Comparison of ENCODE assay signal across 23 cellular contexts in the genomic region with DNA sequence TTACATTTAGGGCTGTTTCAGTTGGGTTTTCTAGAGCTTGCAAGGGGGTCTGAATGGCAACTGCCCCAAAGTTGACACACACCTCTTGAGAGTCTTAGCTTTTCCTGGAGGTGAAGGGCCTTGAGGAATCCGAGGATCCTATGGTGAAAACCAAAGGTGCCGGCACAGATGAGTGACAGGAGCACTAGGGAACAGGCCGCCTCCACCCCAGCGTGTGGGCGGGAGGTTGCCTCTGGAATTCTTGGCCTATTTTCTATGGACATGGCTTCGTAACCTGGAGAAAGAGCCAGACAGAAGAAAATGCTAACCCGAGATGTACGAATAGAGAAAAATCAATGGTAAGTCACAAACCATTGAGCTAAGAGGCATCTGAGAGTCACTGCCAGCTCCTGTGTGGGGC.
A peak's percentile ranks its signal among the peaks of the same experiment; 100 is the strongest.
DNase-seq lines count a peak whose midpoint lies in the region; ATAC-seq and TF ChIP-seq lines count a peak whose summit lies in the region.
"Had no signal": no experiment of that assay in that cellular context is flagged by ENCODE, and none has a peak within 500 bp of the region (broad histone marks: within the 10 kb centered on the region; RNA-seq: fewer than 3 reads in every experiment).

No MANE protein-coding gene starts in this region.

- CTCF ChIA-PET in IMR-90 (lab: Yijun Ruan, JAX) = no interaction called here
- CTCF ChIA-PET in A673 (lab: Charles Lee) = no interaction called here

- H3K56ac ChIP-seq in IMR-90 (ENCODE audit: extremely low read depth, insufficient read depth, low read length) = no peak overlapping the region

- no peak overlapping the region for H3K9ac ChIP-seq in IMR-90 (ENCODE audit: low read depth, low read length)

- no peak overlapping the region for H3K18ac ChIP-seq in IMR-90 (ENCODE audit: low read depth, low read length)

- no peak overlapping the region for H2AK9ac ChIP-seq in IMR-90 (replicated peaks; ENCODE audit: low read depth, low read length, poor library complexity)

- no peak for ATAC-seq in IMR-90 (ENCODE audit: low read depth)
- ATAC-seq: CD8-positive, alpha-beta T cell; GM12878; HCT116; HepG2; Panc1 had no signal

- no peak overlapping the region for H3K4ac ChIP-seq in IMR-90 (ENCODE audit: low read depth, low read length)

- in situ Hi-C loops in IMR-90 (cut with MboI; ENCODE audit: low sequenced_read_pairs) = no loop called here
- in situ Hi-C loops in brain microvascular endothelial cell (cut with HindIII; ENCODE audit: low pct_ligation_motif_present, low sequenced_read_pairs) = no loop called here

- no peak for TF ChIP-seq RAD21 in IMR-90 (IDR thresholded peaks at IDR 0.05; ENCODE audit: low read length)

- H3K9me3 ChIP-seq in IMR-90 (ENCODE audit: control insufficient read depth, insufficient read depth, low read length) (no peaks in the 10 kb centered on the region), A673 (ENCODE audit: low read depth, low read length, poor library complexity, severe bottlenecking) (no peaks in the 10 kb centered on the region), vagina (no peaks in the 10 kb centered on the region)
- H3K9me3 ChIP-seq: Caco-2 had no signal

- H2BK5ac ChIP-seq in IMR-90 (ENCODE audit: low read depth, low read length, poor library complexity, severe bottlenecking) = no peak overlapping the region

- H3K27ac ChIP-seq in IMR-90 (ENCODE audit: insufficient read depth, low read length) (no peak overlapping the region), coronary artery (no peak overlapping the region), A673 (ENCODE audit: low read depth, low read length, poor library complexity, severe bottlenecking) (no peak overlapping the region), brain microvascular endothelial cell (no peak overlapping the region), vagina (no peak overlapping the region)
- H3K27ac ChIP-seq: C4-2B, RWPE1 had no signal

- H2BK15ac ChIP-seq in IMR-90 (ENCODE audit: low read depth, low read length) = no peak overlapping the region

- H3K4me2 ChIP-seq in IMR-90 (ENCODE audit: low read depth, low read length) = no peak overlapping the region

- H3K4me3 ChIP-seq in IMR-90 (ENCODE audit: insufficient read depth, low read depth, low read length) (no peak overlapping the region), coronary artery (no peak overlapping the region), A673 (ENCODE audit: low read depth, low read length, poor library complexity, severe bottlenecking) (no peak overlapping the region), brain microvascular endothelial cell (ENCODE audit: low read depth, low read length) (no peak overlapping the region), vagina (no peak overlapping the region)
- H3K4me3 ChIP-seq: GM12878 had no signal

- H4K20me1 ChIP-seq in IMR-90 (ENCODE audit: insufficient read depth, low read length) = no peaks in the 10 kb centered on the region

- POLR2A ChIA-PET in IMR-90 (lab: Charles Lee; ENCODE audit: unreplicated experiment) = no interaction called here
- POLR2A ChIA-PET in A673 (lab: Charles Lee; ENCODE audit: low non-redundant PET) = no interaction called here

- TF ChIP-seq CTCF in IMR-90 (conservative IDR thresholded peaks at IDR 0.05; ENCODE audit: low read depth, low read length) (no peak), coronary artery (IDR thresholded peaks at IDR 0.05) (no peak), A673 (conservative IDR thresholded peaks at IDR 0.05; ENCODE audit: low read depth, low read length) (no peak), brain microvascular endothelial cell (IDR thresholded peaks at IDR 0.05; ENCODE audit: low read depth, low read length, missing control alignments) (no peak), vagina (IDR thresholded peaks at IDR 0.05) (no peak)

- no TSS peak for BruUV-seq in IMR-90 (replicated peaks; lab: Mats Ljungman, UMichigan)
- BruUV-seq in A673 (replicated peaks; lab: Mats Ljungman, UMichigan) = no TSS peak

- no peak overlapping the region for H4K5ac ChIP-seq in IMR-90 (ENCODE audit: low read depth, low read length)

- H2AK5ac ChIP-seq in IMR-90 (ENCODE audit: low read depth, low read length) = no peak overlapping the region

- H3K23ac ChIP-seq in IMR-90 (ENCODE audit: low read depth, low read length) = no peak overlapping the region

- H3K79me1 ChIP-seq in IMR-90 (ENCODE audit: low read depth in 1 of 2, low read length in 2 of 2) = no peaks in the 10 kb centered on the region

- no peak overlapping the region; the same call in 1 of the 2 replicates for H2BK20ac ChIP-seq in IMR-90 (ENCODE audit: low read depth, low read length)

- no peaks in the 10 kb centered on the region for H3K36me3 ChIP-seq in IMR-90 (ENCODE audit: control insufficient read depth, insufficient read depth, low read length)
- H3K36me3 ChIP-seq in A673 (ENCODE audit: insufficient read depth, low read length, poor library complexity, severe bottlenecking) = no peaks in the 10 kb centered on the region
- H3K36me3 ChIP-seq in brain microvascular endothelial cell (replicated peaks) = no peaks in the 10 kb centered on the region
- no peaks in the 10 kb centered on the region for H3K36me3 ChIP-seq in vagina

- WGBS in IMR-90 (ENCODE audit: extremely low coverage in 2 of 2, insufficient read length in 1 of 2), 2 experiments = 94% methylated on average over 7 of the region's 8 CpGs; no CpG with 5 or more reads in 1 of the 2 experiments

- H4K91ac ChIP-seq in IMR-90 (ENCODE audit: insufficient read depth, low read depth, low read length) = no peak overlapping the region

- peak overlapping the region; percentile 61 for H2AFZ ChIP-seq in IMR-90 (replicated peaks; ENCODE audit: low read length, poor library complexity)

- H4K8ac ChIP-seq in IMR-90 (ENCODE audit: low read depth in 2 of 2, low read length in 2 of 2) = no peak overlapping the region

- DNase-seq in IMR-90 (no peak), coronary artery (ENCODE audit: low spot score) (peak; percentile 43), left kidney (ENCODE audit: low read depth, low spot score) (peak; percentile 74), A673 (ENCODE audit: low spot score) (no peak), brain microvascular endothelial cell (no peak), vagina (ENCODE audit: extremely low spot score in 2 of 2) (no peak)
- no peak for DNase-seq in activated naive CD4-positive, alpha-beta T cell treated with anti-CD3 and anti-CD28 coated beads, Interleukin-2, amount 50 U/mL, for 16 hours
- DNase-seq: Caco-2; CD8-positive, alpha-beta T cell; GDM1; KBM-7; NCI-H1048; NCI-H1417; NCI-H1694; NCI-H2227 treated with DMSO at 0.1 percent for 48 hours; NCI-H510A; SHP77 had no signal

- H3K9me1 ChIP-seq in IMR-90 (ENCODE audit: insufficient read depth, low read length) = peaks cover 11% of the 10 kb centered on the region

- TF ChIP-seq POLR2A in IMR-90 (IDR thresholded peaks at IDR 0.05; ENCODE audit: low read depth, low read length) (no peak), vagina (IDR thresholded peaks at IDR 0.05) (no peak)

- dilution Hi-C loops in IMR-90 (cut with HindIII; ENCODE audit: low sequenced_read_pairs, unreplicated experiment) = no loop called here

- H3K4me1 ChIP-seq in IMR-90 (ENCODE audit: control insufficient read depth, insufficient read depth, low read length) = peaks cover 10% of the 10 kb centered on the region; the same call in 1 of the 2 replicates
- H3K4me1 ChIP-seq in A673 (ENCODE audit: insufficient read depth, low read length, poor library complexity, severe bottlenecking) = peaks cover 7% of the 10 kb centered on the region
- H3K4me1 ChIP-seq in vagina = peaks cover 38% of the 10 kb centered on the region
- H3K4me1 ChIP-seq: Caco-2 had no signal

- intact Hi-C loops in IMR-90 (cut with micrococcal nuclease) = no loop called here
- intact Hi-C loops in A673 (cut with micrococcal nuclease; ENCODE audit: unreplicated experiment) = no loop called here
- intact Hi-C loops in vagina (cut with DNase I) = no loop called here

- no peak overlapping the region for H2BK120ac ChIP-seq in IMR-90 (ENCODE audit: low read depth, low read length)

- H3K27me3 ChIP-seq in IMR-90 (ENCODE audit: control insufficient read depth, insufficient read depth, low read length) = no peaks in the 10 kb centered on the region
- H3K27me3 ChIP-seq in A673 (replicated peaks; ENCODE audit: insufficient read depth, low read depth, low read length, poor library complexity) = peaks cover 79% of the 10 kb centered on the region
- H3K27me3 ChIP-seq in brain microvascular endothelial cell (replicated peaks) = no peaks in the 10 kb centered on the region
- H3K27me3 ChIP-seq in vagina = no peaks in the 10 kb centered on the region

- H3K14ac ChIP-seq in IMR-90 (replicated peaks; ENCODE audit: low read depth, low read length) = no peak overlapping the region

TF ChIP-seq in IMR-90, 13 proteins besides CTCF, POLR2A, EP300 and RAD21:
- TF ChIP-seq SMC3 (IDR thresholded peaks at IDR 0.05; ENCODE audit: low read depth, low read length) = no peak
- TF ChIP-seq, protein P1, sequence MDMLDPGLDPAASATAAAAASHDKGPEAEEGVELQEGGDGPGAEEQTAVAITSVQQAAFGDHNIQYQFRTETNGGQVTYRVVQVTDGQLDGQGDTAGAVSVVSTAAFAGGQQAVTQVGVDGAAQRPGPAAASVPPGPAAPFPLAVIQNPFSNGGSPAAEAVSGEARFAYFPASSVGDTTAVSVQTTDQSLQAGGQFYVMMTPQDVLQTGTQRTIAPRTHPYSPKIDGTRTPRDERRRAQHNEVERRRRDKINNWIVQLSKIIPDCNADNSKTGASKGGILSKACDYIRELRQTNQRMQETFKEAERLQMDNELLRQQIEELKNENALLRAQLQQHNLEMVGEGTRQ (IDR thresholded peaks at IDR 0.05; ENCODE audit: low read depth, low read length) = no peak

Comparison
In these comparisons a context has a peak if more than half of its experiments do, and no peak if none do; other contexts are left out.
1. DNase-seq: peak in coronary artery (single experiment) and left kidney (single experiment); none in IMR-90 (single experiment), A673 (single experiment), activated naive CD4-positive, alpha-beta T cell treated with anti-CD3 and anti-CD28 coated beads, Interleukin-2, amount 50 U/mL, for 16 hours (single experiment), brain microvascular endothelial cell (single experiment) and vagina (0 of 2).